1 cellular context compared by ENCODE assay signal in genomic region chr14:105351920-105352871, GRCh38.
A peak's percentile ranks its signal among the peaks of the same experiment; 100 is the strongest.
TF ChIP-seq lines count a peak whose summit lies in the region.

No MANE protein-coding gene starts in this region.

TF ChIP-seq in HEK293, 187 proteins besides CTCF, POLR2A, EP300 and RAD21 (continued from another document):
- TF ChIP-seq ZNF280D (tag by site-specific recombination; IDR thresholded peaks at IDR 0.05) (no peak), ZNF747 (tag by site-specific recombination; IDR thresholded peaks at IDR 0.05) (no peak), ZNF621 (tag by site-specific recombination; IDR thresholded peaks at IDR 0.05) (no peak), ZNF777 (tag by site-specific recombination; IDR thresholded peaks at IDR 0.05; ENCODE audit: borderline replicate concordance) (no peak), ZNF701 (tag by site-specific recombination; IDR thresholded peaks at IDR 0.05) (no peak), SETDB1 (IDR thresholded peaks at IDR 0.05; ENCODE audit: insufficient read length, low read length) (no peak), ZIC2 (tag by site-specific recombination; IDR thresholded peaks at IDR 0.05) (peak; percentile 69), ZNF169 (tag by site-specific recombination; IDR thresholded peaks at IDR 0.05) (no peak), ZNF23 (tag by site-specific recombination; IDR thresholded peaks at IDR 0.05; ENCODE audit: borderline replicate concordance) (no peak), ZBTB49 (tag by site-specific recombination; IDR thresholded peaks at IDR 0.05; ENCODE audit: low read depth) (no peak), SP7 (tag by site-specific recombination; IDR thresholded peaks at IDR 0.05) (0 out of 2 replicates have a peak, but pooled peaks have one; percentile 33), ZFP41 (tag by site-specific recombination; IDR thresholded peaks at IDR 0.05; ENCODE audit: borderline replicate concordance) (no peak), ZNF571 (tag by site-specific recombination; IDR thresholded peaks at IDR 0.05) (no peak), KLF8 (tag by site-specific recombination; IDR thresholded peaks at IDR 0.05) (peak; percentile 44; the same call in 1 of the 2 replicates), GFI1B (tag by site-specific recombination; IDR thresholded peaks at IDR 0.05) (no peak), ZNF449 (tag by site-specific recombination; IDR thresholded peaks at IDR 0.05) (no peak), MZF1 (tag by site-specific recombination; IDR thresholded peaks at IDR 0.05; ENCODE audit: borderline replicate concordance) (no peak)
